In the genomic region with DNA sequence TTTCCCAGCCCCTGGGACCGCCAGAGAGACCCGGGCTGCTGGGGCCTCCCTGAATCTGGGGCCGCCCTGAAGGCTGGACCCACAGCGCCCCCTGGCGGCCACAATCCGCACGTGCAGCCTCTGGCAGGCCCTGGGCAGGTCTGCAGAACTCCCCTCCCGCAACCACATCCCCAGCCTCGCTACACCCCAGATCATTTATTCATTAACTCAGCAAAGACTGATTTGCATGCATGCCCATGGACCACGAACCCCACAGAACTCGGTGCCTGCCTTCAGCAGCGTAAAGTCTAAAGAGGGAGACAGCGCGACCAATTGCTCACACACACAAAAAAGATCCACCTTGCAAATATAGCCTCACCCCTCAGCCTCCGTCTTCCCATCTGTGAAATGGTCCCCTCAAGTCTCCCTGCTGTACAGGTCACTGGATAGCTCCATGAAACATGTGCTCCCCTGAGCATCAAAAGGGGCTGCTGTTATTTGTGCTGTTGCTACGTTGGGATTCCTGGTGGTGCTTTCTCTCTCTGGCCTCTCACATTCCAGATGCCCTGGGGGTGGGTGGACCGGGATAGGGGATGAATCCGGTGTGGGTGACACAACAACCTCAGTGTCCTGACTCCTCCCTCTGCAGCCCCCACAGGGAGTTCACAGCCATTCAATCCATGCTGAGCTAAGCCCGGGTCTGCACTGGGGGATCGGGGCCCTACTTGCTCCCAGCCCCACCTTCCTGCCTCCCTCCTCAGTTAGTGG, we compare ENCODE assay signal across 7 cellular contexts.
A peak's percentile ranks its signal among the peaks of the same experiment; 100 is the strongest.
DNase-seq lines count a peak whose midpoint lies in the region; TF ChIP-seq lines count a peak whose summit lies in the region.

No MANE protein-coding gene starts in this region.

- H3K27ac ChIP-seq in HEK293 (ENCODE audit: extremely low read depth, low read depth, low read length), result no peak overlapping the region

- no peaks in the 10 kb centered on the region for H3K36me3 ChIP-seq in HEK293 (ENCODE audit: control insufficient read depth in 2 of 2, insufficient read depth in 1 of 2, low read length in 2 of 2)

- peak; percentile 89 for DNase-seq in NB4 (ENCODE audit: low read depth)
- DNase-seq in T-helper 9 cell, result peak; percentile 75
- DNase-seq in astrocyte of the cerebellum (ENCODE audit: low read depth), result no peak
- DNase-seq in iPS-NIHi11 (ENCODE audit: low spot score), result peak; percentile 95
- peak; percentile 70 to 83 (median 76) for DNase-seq in stimulated activated CD4-positive, alpha-beta T cell treated with anti-CD3 and anti-CD28 coated beads, Interleukin-12 subunit alpha, Interleukin-12 subunit beta, amount 100 ng/mL, for 48 hours (ENCODE audit: low read depth in 2 of 3, low spot score in 1 of 3)

- no peak for TF ChIP-seq POLR2A in NB4 (IDR thresholded peaks at IDR 0.05; ENCODE audit: extremely low read depth, insufficient read length)

- POLR2A ChIA-PET in HEK293 (lab: Yijun Ruan, JAX), result interaction anchor here (0.5 kb wide), 1 partner anchor 237 kb away, joined by 4 read pairs; no protein-coding TSS in a partner anchor

- peak; percentile 96 for TF ChIP-seq CTCF in GM12873 (IDR thresholded peaks at IDR 0.05; ENCODE audit: insufficient read depth, low read depth, low read length, missing control alignments)
- peak; percentile 89 for TF ChIP-seq CTCF in HEK293 (tag by site-specific recombination; IDR thresholded peaks at IDR 0.05)
- peak; percentile 96 for TF ChIP-seq CTCF in NB4 (IDR thresholded peaks at IDR 0.05; ENCODE audit: low read depth, low read length)
- TF ChIP-seq CTCF in astrocyte of the cerebellum (IDR thresholded peaks at IDR 0.05; ENCODE audit: low read depth, low read length, missing control alignments), result peak; percentile 92

- no peak overlapping the region for H3K4me3 ChIP-seq in HEK293 (ENCODE audit: low read depth, low read length)
- no peak overlapping the region for H3K4me3 ChIP-seq in NB4 (ENCODE audit: low read depth, low read length)
- H3K4me3 ChIP-seq in astrocyte of the cerebellum (ENCODE audit: low read depth, low read length), result no peak overlapping the region

- in situ Hi-C loops in astrocyte of the cerebellum (cut with HindIII; ENCODE audit: low sequenced_read_pairs), result no loop called here

- CTCF ChIA-PET in HEK293 (lab: Yijun Ruan, JAX), result interaction anchor here (0.7 to 3.4 kb wide), 27 partner anchors 10 to 736 kb away, joined by 3 to 16 read pairs (median 4); a partner anchor contains a TSS

- H3K4me1 ChIP-seq in HEK293 (ENCODE audit: control insufficient read depth, insufficient read depth, low read length), result no peaks in the 10 kb centered on the region

- H3K9me3 ChIP-seq in HEK293 (ENCODE audit: control insufficient read depth, insufficient read depth, low read depth, low read length), result no peaks in the 10 kb centered on the region

TF ChIP-seq in HEK293, 187 proteins besides CTCF, POLR2A, EP300 and RAD21 (continues in another document):
- peak; percentile 82 for TF ChIP-seq ZNF24 (tag by site-specific recombination; IDR thresholded peaks at IDR 0.05)
- no peak for TF ChIP-seq ZNF335 (tag by site-specific recombination; conservative IDR thresholded peaks at IDR 0.05)
- TF ChIP-seq GLIS1 (tag by site-specific recombination; IDR thresholded peaks at IDR 0.05), result peak; percentile 56
- TF ChIP-seq, protein P1, sequence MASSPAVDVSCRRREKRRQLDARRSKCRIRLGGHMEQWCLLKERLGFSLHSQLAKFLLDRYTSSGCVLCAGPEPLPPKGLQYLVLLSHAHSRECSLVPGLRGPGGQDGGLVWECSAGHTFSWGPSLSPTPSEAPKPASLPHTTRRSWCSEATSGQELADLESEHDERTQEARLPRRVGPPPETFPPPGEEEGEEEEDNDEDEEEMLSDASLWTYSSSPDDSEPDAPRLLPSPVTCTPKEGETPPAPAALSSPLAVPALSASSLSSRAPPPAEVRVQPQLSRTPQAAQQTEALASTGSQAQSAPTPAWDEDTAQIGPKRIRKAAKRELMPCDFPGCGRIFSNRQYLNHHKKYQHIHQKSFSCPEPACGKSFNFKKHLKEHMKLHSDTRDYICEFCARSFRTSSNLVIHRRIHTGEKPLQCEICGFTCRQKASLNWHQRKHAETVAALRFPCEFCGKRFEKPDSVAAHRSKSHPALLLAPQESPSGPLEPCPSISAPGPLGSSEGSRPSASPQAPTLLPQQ (tag by site-specific recombination; IDR thresholded peaks at IDR 0.05), result 0 out of 2 replicates have a peak, but pooled peaks have one; percentile 44
- TF ChIP-seq KLF8 (tag by site-specific recombination; IDR thresholded peaks at IDR 0.05), result 0 out of 2 replicates have a peak, but pooled peaks have one; percentile 28
- no peak for TF ChIP-seq GLI2 (tag by site-specific recombination; IDR thresholded peaks at IDR 0.05; ENCODE audit: borderline replicate concordance, low read depth)
- TF ChIP-seq KLF10 (tag by site-specific recombination; IDR thresholded peaks at IDR 0.05), result peak; percentile 37; the same call in 1 of the 2 replicates
- TF ChIP-seq ZNF654 (tag by site-specific recombination; IDR thresholded peaks at IDR 0.05; ENCODE audit: low read depth), result peak; percentile 76
- TF ChIP-seq ZBTB21 (tag by site-specific recombination; IDR thresholded peaks at IDR 0.05), result no peak
- TF ChIP-seq ZBTB8A (tag by site-specific recombination; IDR thresholded peaks at IDR 0.05), result peak; percentile 19; the same call in 1 of the 2 replicates
- TF ChIP-seq, protein P2, sequence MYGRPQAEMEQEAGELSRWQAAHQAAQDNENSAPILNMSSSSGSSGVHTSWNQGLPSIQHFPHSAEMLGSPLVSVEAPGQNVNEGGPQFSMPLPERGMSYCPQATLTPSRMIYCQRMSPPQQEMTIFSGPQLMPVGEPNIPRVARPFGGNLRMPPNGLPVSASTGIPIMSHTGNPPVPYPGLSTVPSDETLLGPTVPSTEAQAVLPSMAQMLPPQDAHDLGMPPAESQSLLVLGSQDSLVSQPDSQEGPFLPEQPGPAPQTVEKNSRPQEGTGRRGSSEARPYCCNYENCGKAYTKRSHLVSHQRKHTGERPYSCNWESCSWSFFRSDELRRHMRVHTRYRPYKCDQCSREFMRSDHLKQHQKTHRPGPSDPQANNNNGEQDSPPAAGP (tag by site-specific recombination; IDR thresholded peaks at IDR 0.05), result peak; percentile 29; the same call in 1 of the 2 replicates
- TF ChIP-seq, protein P3, sequence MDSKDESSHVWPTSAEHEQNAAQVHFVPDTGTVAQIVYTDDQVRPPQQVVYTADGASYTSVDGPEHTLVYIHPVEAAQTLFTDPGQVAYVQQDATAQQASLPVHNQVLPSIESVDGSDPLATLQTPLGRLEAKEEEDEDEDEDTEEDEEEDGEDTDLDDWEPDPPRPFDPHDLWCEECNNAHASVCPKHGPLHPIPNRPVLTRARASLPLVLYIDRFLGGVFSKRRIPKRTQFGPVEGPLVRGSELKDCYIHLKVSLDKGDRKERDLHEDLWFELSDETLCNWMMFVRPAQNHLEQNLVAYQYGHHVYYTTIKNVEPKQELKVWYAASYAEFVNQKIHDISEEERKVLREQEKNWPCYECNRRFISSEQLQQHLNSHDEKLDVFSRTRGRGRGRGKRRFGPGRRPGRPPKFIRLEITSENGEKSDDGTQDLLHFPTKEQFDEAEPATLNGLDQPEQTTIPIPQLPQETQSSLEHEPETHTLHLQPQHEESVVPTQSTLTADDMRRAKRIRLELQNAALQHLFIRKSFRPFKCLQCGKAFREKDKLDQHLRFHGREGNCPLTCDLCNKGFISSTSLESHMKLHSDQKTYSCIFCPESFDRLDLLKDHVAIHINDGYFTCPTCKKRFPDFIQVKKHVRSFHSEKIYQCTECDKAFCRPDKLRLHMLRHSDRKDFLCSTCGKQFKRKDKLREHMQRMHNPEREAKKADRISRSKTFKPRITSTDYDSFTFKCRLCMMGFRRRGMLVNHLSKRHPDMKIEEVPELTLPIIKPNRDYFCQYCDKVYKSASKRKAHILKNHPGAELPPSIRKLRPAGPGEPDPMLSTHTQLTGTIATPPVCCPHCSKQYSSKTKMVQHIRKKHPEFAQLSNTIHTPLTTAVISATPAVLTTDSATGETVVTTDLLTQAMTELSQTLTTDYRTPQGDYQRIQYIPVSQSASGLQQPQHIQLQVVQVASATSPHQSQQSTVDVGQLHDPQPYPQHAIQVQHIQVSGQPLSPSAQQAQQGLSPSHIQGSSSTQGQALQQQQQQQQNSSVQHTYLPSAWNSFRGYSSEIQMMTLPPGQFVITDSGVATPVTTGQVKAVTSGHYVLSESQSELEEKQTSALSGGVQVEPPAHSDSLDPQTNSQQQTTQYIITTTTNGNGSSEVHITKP (tag by site-specific recombination; IDR thresholded peaks at IDR 0.05), result peak; percentile 23; the same call in 1 of the 2 replicates
- peak; percentile 46; the same call in 1 of the 2 replicates for TF ChIP-seq ZNF501 (tag by site-specific recombination; IDR thresholded peaks at IDR 0.05)
- 0 out of 2 replicates have a peak, but pooled peaks have one; percentile 16 for TF ChIP-seq WT1 (tag by site-specific recombination; IDR thresholded peaks at IDR 0.05)
- TF ChIP-seq MZF1 (tag by site-specific recombination; IDR thresholded peaks at IDR 0.05; ENCODE audit: borderline replicate concordance), result peak; percentile 92; the same call in 1 of the 2 replicates
- no peak for TF ChIP-seq ZNF677 (tag by site-specific recombination; IDR thresholded peaks at IDR 0.05)
- TF ChIP-seq, protein P4, sequence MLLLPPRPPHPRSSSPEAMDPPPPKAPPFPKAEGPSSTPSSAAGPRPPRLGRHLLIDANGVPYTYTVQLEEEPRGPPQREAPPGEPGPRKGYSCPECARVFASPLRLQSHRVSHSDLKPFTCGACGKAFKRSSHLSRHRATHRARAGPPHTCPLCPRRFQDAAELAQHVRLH (tag by site-specific recombination; IDR thresholded peaks at IDR 0.05), result no peak
- TF ChIP-seq, protein P5, sequence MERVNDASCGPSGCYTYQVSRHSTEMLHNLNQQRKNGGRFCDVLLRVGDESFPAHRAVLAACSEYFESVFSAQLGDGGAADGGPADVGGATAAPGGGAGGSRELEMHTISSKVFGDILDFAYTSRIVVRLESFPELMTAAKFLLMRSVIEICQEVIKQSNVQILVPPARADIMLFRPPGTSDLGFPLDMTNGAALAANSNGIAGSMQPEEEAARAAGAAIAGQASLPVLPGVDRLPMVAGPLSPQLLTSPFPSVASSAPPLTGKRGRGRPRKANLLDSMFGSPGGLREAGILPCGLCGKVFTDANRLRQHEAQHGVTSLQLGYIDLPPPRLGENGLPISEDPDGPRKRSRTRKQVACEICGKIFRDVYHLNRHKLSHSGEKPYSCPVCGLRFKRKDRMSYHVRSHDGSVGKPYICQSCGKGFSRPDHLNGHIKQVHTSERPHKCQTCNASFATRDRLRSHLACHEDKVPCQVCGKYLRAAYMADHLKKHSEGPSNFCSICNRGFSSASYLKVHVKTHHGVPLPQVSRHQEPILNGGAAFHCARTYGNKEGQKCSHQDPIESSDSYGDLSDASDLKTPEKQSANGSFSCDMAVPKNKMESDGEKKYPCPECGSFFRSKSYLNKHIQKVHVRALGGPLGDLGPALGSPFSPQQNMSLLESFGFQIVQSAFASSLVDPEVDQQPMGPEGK (tag by site-specific recombination; IDR thresholded peaks at IDR 0.05), result peak; percentile 26; the same call in 1 of the 2 replicates
- TF ChIP-seq ZFP69B (tag by site-specific recombination; IDR thresholded peaks at IDR 0.05), result peak; percentile 47; the same call in 1 of the 2 replicates
